Comparison of ENCODE assay signal across 8 cellular contexts in genomic region chr14:35405304-35405996, GRCh38. TPM values are rescaled to one million over a fixed set of nuclear protein-coding genes. Genes with fewer than 3 reads are reported as not detected.
DNase-seq lines count a peak whose midpoint lies in the region; ATAC-seq and TF ChIP-seq lines count a peak whose summit lies in the region.

No MANE protein-coding gene starts in this region.

- H4K20me1 ChIP-seq in smooth muscle cell (ENCODE audit: low read depth): peaks cover 33% of the 10 kb centered on the region

- H3K79me2 ChIP-seq in smooth muscle cell (ENCODE audit: low read depth): peaks cover 26% of the 10 kb centered on the region

- peak overlapping the region; percentile 87 for H3K4me2 ChIP-seq in smooth muscle cell

- TF ChIP-seq CTCF in smooth muscle cell (IDR thresholded peaks at IDR 0.05; ENCODE audit: borderline replicate concordance, insufficient read depth, poor library complexity, severe bottlenecking): no peak

- peaks cover 10% of the 10 kb centered on the region for H3K36me3 ChIP-seq in smooth muscle cell (ENCODE audit: low read depth)

- H3K27me3 ChIP-seq in smooth muscle cell (ENCODE audit: low read depth): no peaks in the 10 kb centered on the region

- peak overlapping the region; percentile 96 for H3K4me3 Mint-ChIP-seq in activated naive CD4-positive, alpha-beta T cell treated with anti-CD3 and anti-CD28 coated beads, Interleukin-2, amount 50 U/mL, for 24 hours
- H3K4me3 Mint-ChIP-seq in activated naive CD8-positive, alpha-beta T cell treated with anti-CD3 and anti-CD28 coated beads for 36 hours: peak overlapping the region; percentile 93

- peaks cover 31% of the 10 kb centered on the region for H3K36me3 Mint-ChIP-seq in activated naive CD4-positive, alpha-beta T cell treated with anti-CD3 and anti-CD28 coated beads, Interleukin-2, amount 50 U/mL, for 24 hours
- peaks cover 35% of the 10 kb centered on the region for H3K36me3 Mint-ChIP-seq in activated naive CD8-positive, alpha-beta T cell treated with anti-CD3 and anti-CD28 coated beads for 36 hours

- H3F3A ChIP-seq in smooth muscle cell (ENCODE audit: low read depth): peaks cover 32% of the 10 kb centered on the region

- H3K4me3 ChIP-seq in iPS-11a (ENCODE audit: low read depth, low read length) (peak overlapping the region; percentile 81), smooth muscle cell (peak overlapping the region; percentile 99)

- no peaks in the 10 kb centered on the region for H3K9me3 ChIP-seq in smooth muscle cell (replicated peaks; ENCODE audit: low read depth)

- no peaks in the 10 kb centered on the region for H3K9me3 Mint-ChIP-seq in activated naive CD4-positive, alpha-beta T cell treated with anti-CD3 and anti-CD28 coated beads, Interleukin-2, amount 50 U/mL, for 24 hours
- H3K9me3 Mint-ChIP-seq in activated naive CD8-positive, alpha-beta T cell treated with anti-CD3 and anti-CD28 coated beads for 36 hours: no peaks in the 10 kb centered on the region

- H2AFZ ChIP-seq in smooth muscle cell (ENCODE audit: low read depth): no peak overlapping the region

- peak overlapping the region; percentile 99 for H3K27ac Mint-ChIP-seq in activated naive CD4-positive, alpha-beta T cell treated with anti-CD3 and anti-CD28 coated beads, Interleukin-2, amount 50 U/mL, for 24 hours
- H3K27ac Mint-ChIP-seq in activated naive CD8-positive, alpha-beta T cell treated with anti-CD3 and anti-CD28 coated beads for 36 hours: peak overlapping the region; percentile 97

- H3K4me1 Mint-ChIP-seq in activated naive CD4-positive, alpha-beta T cell treated with anti-CD3 and anti-CD28 coated beads, Interleukin-2, amount 50 U/mL, for 24 hours: peaks cover 26% of the 10 kb centered on the region
- peaks cover 40% of the 10 kb centered on the region for H3K4me1 Mint-ChIP-seq in activated naive CD8-positive, alpha-beta T cell treated with anti-CD3 and anti-CD28 coated beads for 36 hours

- H3K27me3 Mint-ChIP-seq in activated naive CD4-positive, alpha-beta T cell treated with anti-CD3 and anti-CD28 coated beads, Interleukin-2, amount 50 U/mL, for 24 hours: no peaks in the 10 kb centered on the region
- H3K27me3 Mint-ChIP-seq in activated naive CD8-positive, alpha-beta T cell treated with anti-CD3 and anti-CD28 coated beads for 36 hours: peaks cover 12% of the 10 kb centered on the region

- H3K27ac ChIP-seq in smooth muscle cell (ENCODE audit: low read depth): peak overlapping the region; percentile 88

- WGBS in smooth muscle cell (ENCODE audit: low lambda C conversion rate): 38% methylated on average over 14 of the region's 14 CpGs

- H3K9ac ChIP-seq in smooth muscle cell (ENCODE audit: low read depth): peak overlapping the region; percentile 98

- no peak for DNase-seq in activated naive CD4-positive, alpha-beta T cell (lab: John Stamatoyannopoulos, UW)
- no peak for DNase-seq in activated naive CD8-positive, alpha-beta T cell treated with anti-CD3 and anti-CD28 coated beads for 36 hours
- DNase-seq in smooth muscle cell (lab: John Stamatoyannopoulos, UW; ENCODE audit: unreplicated experiment): no peak

- H3K4me1 ChIP-seq in smooth muscle cell (ENCODE audit: low read depth): peaks cover 27% of the 10 kb centered on the region

- ATAC-seq in HG02981 (IDR thresholded peaks at IDR 0.05; ENCODE audit: unreplicated experiment) (no peak), GM19455 (IDR thresholded peaks at IDR 0.05; ENCODE audit: unreplicated experiment) (no peak), GM18858 (IDR thresholded peaks at IDR 0.05; ENCODE audit: unreplicated experiment) (no peak)

RNA-seq across cellular contexts. Expression of gene NFKBIA, which starts 0.9 kb away (rescaled TPM):
- 100 to 1,000 TPM; 395 to 400 TPM for total RNA-seq in activated naive CD8-positive, alpha-beta T cell treated with anti-CD3 and anti-CD28 coated beads for 36 hours
- total RNA-seq in smooth muscle cell: 170 and 215 TPM in 2 replicates
- 207 and 223 TPM in 2 replicates for polyA plus RNA-seq in smooth muscle cell
